In the genomic region with DNA sequence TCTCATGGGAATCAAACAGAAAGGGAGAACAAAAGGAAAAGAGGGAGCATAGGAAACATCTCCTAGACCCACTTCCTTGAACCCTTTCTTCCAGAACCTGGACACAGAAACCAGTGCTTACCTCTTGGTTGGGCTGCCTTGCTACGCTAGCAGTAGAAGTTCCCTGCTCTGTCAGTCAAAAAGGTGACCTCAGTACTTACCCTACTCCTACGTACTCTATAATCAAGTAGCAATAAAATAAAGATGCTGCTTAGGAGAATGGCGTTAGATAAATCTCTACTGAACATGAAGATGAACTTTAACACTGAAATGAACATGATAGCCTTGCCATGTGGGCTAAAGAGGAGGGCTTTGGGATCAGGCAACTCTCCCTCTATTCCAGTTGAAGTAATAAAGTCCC, we compare ENCODE assay signal across 28 cellular contexts. TPM values are rescaled to one million over a fixed set of nuclear protein-coding genes. Genes with fewer than 3 reads are reported as not detected.
"Had no signal": no experiment of that assay in that cellular context is flagged by ENCODE, and none has a peak within 500 bp of the region (broad histone marks: within the 10 kb centered on the region; RNA-seq: fewer than 3 reads in every experiment).

No MANE protein-coding gene starts in this region.

- H3K27me3 ChIP-seq: ascending aorta, breast epithelium, colonic mucosa had no signal

- H3K9me3 ChIP-seq: ascending aorta, breast epithelium, colonic mucosa, esophagus squamous epithelium, gastroesophageal sphincter had no signal

- H3K4me1 ChIP-seq: ascending aorta, colonic mucosa had no signal

- H3K27ac ChIP-seq: ascending aorta, cardiac muscle cell, colonic mucosa, epithelial cell of prostate, esophagus squamous epithelium, gastroesophageal sphincter had no signal

- H3K4me3 ChIP-seq: ascending aorta, breast epithelium, cardiac muscle cell, colonic mucosa, esophagus squamous epithelium, gastroesophageal sphincter had no signal

- ATAC-seq: activated naive CD4-positive, alpha-beta T cell treated with anti-CD3 and anti-CD28 coated beads, Interleukin-2, amount 50 U/mL, for 72 hours; activated T-cell treated with anti-CD3 and anti-CD28 coated beads, Interleukin-2, amount 50 U/mL, for 72 hours; gastroesophageal sphincter; WTC11 had no signal

- H3K36me3 ChIP-seq: ascending aorta, breast epithelium, cardiac muscle cell, colonic mucosa, esophagus squamous epithelium, gastroesophageal sphincter had no signal

- DNase-seq: activated CD4-positive, alpha-beta memory T cell treated with anti-CD3 and anti-CD28 coated beads, Interleukin-2, amount 10 ng/mL, durations not matched to agents 7 days and 5 days; activated CD4-positive, alpha-beta T cell treated with anti-CD3 and anti-CD28 coated beads for 1 hour; activated CD4-positive, alpha-beta T cell treated with anti-CD3 and anti-CD28 coated beads for 4 hours; activated CD4-positive, alpha-beta T cell treated with anti-CD3 and anti-CD28 coated beads, Interleukin-2, amount 10 ng/mL, durations not matched to agents 7 days and 5 days; activated CD4-positive, alpha-beta T cell treated with anti-CD3 and anti-CD28 coated beads, Interleukin-2, amount 50 U/mL, for 4 hours; activated CD8-positive, alpha-beta memory T cell treated with anti-CD3 and anti-CD28 coated beads, Interleukin-2, amount 50 U/mL, for 48 hours; activated gamma-delta T cell; activated naive CD4-positive, alpha-beta T cell; activated naive CD4-positive, alpha-beta T cell treated with anti-CD3 and anti-CD28 coated beads, Interleukin-2, amount 10 ng/mL, durations not matched to agents 7 days and 5 days; activated naive CD8-positive, alpha-beta T cell treated with anti-CD3 and anti-CD28 coated beads, Interleukin-2, amount 10 ng/mL, durations not matched to agents 7 days and 5 days; activated T-cell treated with anti-CD3 and anti-CD28 coated beads for 4 hours; activated T-cell treated with anti-CD3 and anti-CD28 coated beads, Interleukin-2, amount 50 U/mL, for 24 hours; activated T-cell treated with anti-CD3 and anti-CD28 coated beads, Interleukin-2, amount 50 U/mL, for 72 hours; central memory CD4-positive, alpha-beta T cell; cerebellar nuclear complex; colonic mucosa; effector CD8-positive, alpha-beta T cell; esophagus squamous epithelium; foreskin melanocyte; T-helper 2 cell had no signal

RNA-seq across cellular contexts. Expression of a gene that starts 7.4 kb away (rescaled TPM):
- total RNA-seq: activated CD4-positive, alpha-beta memory T cell treated with anti-CD3 and anti-CD28 coated beads, Interleukin-2, amount 10 ng/mL, durations not matched to agents 7 days and 5 days; activated CD4-positive, alpha-beta T cell treated with anti-CD3 and anti-CD28 coated beads, Interleukin-2, amount 10 ng/mL, durations not matched to agents 7 days and 5 days; activated naive CD4-positive, alpha-beta T cell treated with anti-CD3 and anti-CD28 coated beads, Interleukin-2, amount 50 U/mL, for 72 hours; activated naive CD8-positive, alpha-beta T cell treated with anti-CD3 and anti-CD28 coated beads, Interleukin-2, amount 10 ng/mL, durations not matched to agents 7 days and 5 days; activated T-cell treated with anti-CD3 and anti-CD28 coated beads, Interleukin-2, amount 50 U/mL, for 72 hours; esophagus squamous epithelium; T-helper 1 cell treated with Interleukin-12 subunit alpha and Interleukin-12 subunit beta and Interleukin-4 antibody, amounts not matched to agents 30 ng/mL and 1 ng/mL, for 36 hours had no signal

RNA-seq across cellular contexts. Expression of a gene that starts 59.2 kb away (rescaled TPM):
- total RNA-seq: activated CD4-positive, alpha-beta memory T cell treated with anti-CD3 and anti-CD28 coated beads, Interleukin-2, amount 10 ng/mL, durations not matched to agents 7 days and 5 days; T-helper 1 cell treated with Interleukin-12 subunit alpha and Interleukin-12 subunit beta and Interleukin-4 antibody, amounts not matched to agents 30 ng/mL and 1 ng/mL, for 36 hours had no signal
